ENCODE assay signal across 9 cellular contexts in the genomic region with DNA sequence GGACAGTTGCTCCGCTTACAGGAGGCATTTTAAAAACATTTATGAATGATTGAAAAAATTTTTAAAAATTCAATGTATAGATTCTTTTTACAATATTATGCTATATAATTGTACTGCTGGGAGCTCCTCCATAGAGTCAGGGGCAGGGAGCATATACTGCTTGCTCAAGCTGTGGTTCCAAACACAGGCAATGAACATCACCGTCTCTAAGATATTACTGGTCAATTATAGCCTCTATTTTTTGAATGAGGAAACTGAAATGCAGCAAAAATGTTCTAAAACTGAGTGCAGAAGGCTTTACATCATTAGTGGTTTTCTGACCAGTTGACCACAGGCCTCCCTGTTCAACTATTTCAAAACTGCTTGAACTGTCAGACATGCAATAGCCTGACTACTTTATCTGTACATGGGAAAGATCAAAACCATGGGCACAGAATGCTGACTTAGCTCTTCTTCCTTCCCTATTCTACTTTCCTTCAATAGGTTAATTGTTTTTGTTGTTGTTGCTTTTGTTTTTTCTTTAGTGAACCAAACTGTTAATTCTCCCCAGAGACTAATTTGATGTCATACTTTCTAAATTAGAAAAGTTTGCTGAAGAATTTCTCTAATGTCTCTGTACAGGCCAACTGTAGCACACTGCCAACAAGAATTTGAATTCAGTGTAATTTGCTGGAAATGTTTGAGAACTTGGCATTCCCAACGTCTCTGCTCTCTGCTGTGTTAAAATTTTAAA.
DNase-seq lines count a peak whose midpoint lies in the region; ATAC-seq and TF ChIP-seq lines count a peak whose summit lies in the region.
"Had no signal": no experiment of that assay in that cellular context is flagged by ENCODE, and none has a peak within 500 bp of the region (broad histone marks: within the 10 kb centered on the region; RNA-seq: fewer than 3 reads in every experiment).

No MANE protein-coding gene starts in this region.

- whole genome bisulfite sequencing in body of pancreas, 2 donors: 61 to 62% methylated on average over 3 of the region's 3 CpGs
- 78% methylated on average over 3 of the region's 3 CpGs for WGBS in hepatocyte (ENCODE audit: low lambda C conversion rate, missing lambda C conversion rate)
- 64 to 69% methylated on average over 3 of the region's 3 CpGs for WGBS in testis, 2 donors

- peaks cover 0 to 6% (median 0%) of the 10 kb centered on the region in 3 donors for H3K9me3 ChIP-seq in body of pancreas
- H3K9me3 ChIP-seq in hepatocyte (ENCODE audit: low read depth): peaks cover 8% of the 10 kb centered on the region
- H3K9me3 ChIP-seq in testis: no peaks in the 10 kb centered on the region

- H3K79me2 ChIP-seq in hepatocyte: no peaks in the 10 kb centered on the region

- H3K36me3 ChIP-seq in body of pancreas (replicated peaks in 1 of 2; ENCODE audit: insufficient read depth in 1 of 2, low read depth in 2 of 2) (no peaks in the 10 kb centered on the region), hepatocyte (replicated peaks; ENCODE audit: insufficient read depth, low read depth) (no peaks in the 10 kb centered on the region), testis (ENCODE audit: low read depth, missing control alignments) (no peaks in the 10 kb centered on the region)

- H3K27me3 ChIP-seq in body of pancreas (no peaks in the 10 kb centered on the region), hepatocyte (no peaks in the 10 kb centered on the region), testis (no peaks in the 10 kb centered on the region)

- H3K4me1 ChIP-seq in body of pancreas: no peaks in the 10 kb centered on the region
- H3K4me1 ChIP-seq in hepatocyte (ENCODE audit: insufficient read depth): no peaks in the 10 kb centered on the region
- H3K4me1 ChIP-seq in testis: no peaks in the 10 kb centered on the region

- TF ChIP-seq CTCF in body of pancreas (IDR thresholded peaks at IDR 0.05): no peak
- no peak for TF ChIP-seq CTCF in hepatocyte (IDR thresholded peaks at IDR 0.05; ENCODE audit: poor library complexity)
- no peak for TF ChIP-seq CTCF in testis (IDR thresholded peaks at IDR 0.05)

- intact Hi-C loops in body of pancreas (cut with DNase I): no loop called here
- intact Hi-C loops in testis (cut with DNase I; ENCODE audit: low total_unique reads): no loop called here

- DNase-seq in LHCN-M2 (ENCODE audit: low read depth) (peak; percentile 92), body of pancreas (peak in 1 of 4 donors; percentile 15), hepatocyte (ENCODE audit: low spot score) (no peak), testis (peak; percentile 15), DMS114 treated with DMSO at 0.1 percent for 48 hours (lab: John Stamatoyannopoulos, UW; ENCODE audit: unreplicated experiment) (no peak), superior temporal gyrus (ENCODE audit: extremely low spot score) (no peak)

- H3K4me2 ChIP-seq in hepatocyte: no peak overlapping the region
- H3K4me2 ChIP-seq: KMS-11 had no signal

- H3K27ac ChIP-seq in body of pancreas: no peak overlapping the region
- H3K27ac ChIP-seq in hepatocyte: peak overlapping the region; percentile 36
- H3K27ac ChIP-seq in testis: peak overlapping the region in 1 of 2 donors; percentile 36
- H3K27ac ChIP-seq: KMS-11 had no signal

- no peaks in the 10 kb centered on the region for H3K9me2 ChIP-seq in hepatocyte (replicated peaks; ENCODE audit: insufficient read depth)

- ATAC-seq in body of pancreas (peak; percentile 65), HG03432 (IDR thresholded peaks at IDR 0.05; ENCODE audit: unreplicated experiment) (no peak), HG02973 (IDR thresholded peaks at IDR 0.05; ENCODE audit: unreplicated experiment) (no peak)

- H3K4me3 ChIP-seq in body of pancreas (no peak overlapping the region), hepatocyte (no peak overlapping the region), testis (no peak overlapping the region)

- H2AFZ ChIP-seq in hepatocyte: no peak overlapping the region

- no peaks in the 10 kb centered on the region for H4K20me1 ChIP-seq in hepatocyte (ENCODE audit: insufficient read depth, poor library complexity, severe bottlenecking)

- no peak for TF ChIP-seq POLR2A in body of pancreas (IDR thresholded peaks at IDR 0.05)
- TF ChIP-seq POLR2A in testis (IDR thresholded peaks at IDR 0.05): no peak

Comparison
In these comparisons a context has a peak if more than half of its experiments do, and no peak if none do; other contexts are left out.
1. DNase-seq: peak in LHCN-M2 (single experiment) and testis (single experiment); none in hepatocyte (single experiment), DMS114 treated with DMSO at 0.1 percent for 48 hours (single experiment) and superior temporal gyrus (single experiment).